In genomic region chr19:45391346-45391745, GRCh38 we compare ENCODE assay signal across 14 cellular contexts. TPM values are rescaled to one million over a fixed set of nuclear protein-coding genes. Genes with fewer than 3 reads are reported as not detected.
DNase-seq lines count a peak whose midpoint lies in the region; ATAC-seq and TF ChIP-seq lines count a peak whose summit lies in the region.
"Had no signal": no experiment of that assay in that cellular context is flagged by ENCODE, and none has a peak within 500 bp of the region (broad histone marks: within the 10 kb centered on the region; RNA-seq: fewer than 3 reads in every experiment).

No MANE protein-coding gene starts in this region.

- H3K27ac ChIP-seq in left lung: no peak overlapping the region
- H3K27ac ChIP-seq: uterus had no signal

- peaks cover 0 to 16% of the 10 kb centered on the region in 2 donors for H3K36me3 ChIP-seq in left lung
- H3K36me3 ChIP-seq: uterus had no signal

- no peaks in the 10 kb centered on the region for H3K9me3 Mint-ChIP-seq in natural killer cell
- H3K9me3 Mint-ChIP-seq: natural killer cell treated with Interleukin-12 subunit alpha and Interleukin-12 subunit beta and Interleukin-15 and Interleukin-18, amount 100 ng/mL, for 72 hours had no signal

- intact Hi-C loops in left lung (cut with DNase I): no loop called here
- intact Hi-C loops in natural killer cell (cut with micrococcal nuclease): no loop called here

- peaks cover 0 to 5% of the 10 kb centered on the region in 2 donors for H3K4me1 Mint-ChIP-seq in natural killer cell

- TF ChIP-seq CTCF in left lung (IDR thresholded peaks at IDR 0.05) (no peak), natural killer cell (IDR thresholded peaks at IDR 0.05) (no peak)

- H3K4me3 Mint-ChIP-seq in natural killer cell: no peak overlapping the region
- H3K4me3 Mint-ChIP-seq: natural killer cell treated with Interleukin-12 subunit alpha and Interleukin-12 subunit beta and Interleukin-15 and Interleukin-18, amount 100 ng/mL, for 72 hours had no signal

- H3K4me3 ChIP-seq in left lung: no peak overlapping the region
- H3K4me3 ChIP-seq: uterus had no signal

- H3K4me1 ChIP-seq in left lung: no peaks in the 10 kb centered on the region
- H3K4me1 ChIP-seq: uterus had no signal

- peaks cover 0 to 26% of the 10 kb centered on the region in 2 donors for H3K27me3 ChIP-seq in left lung

- H3K27ac Mint-ChIP-seq in natural killer cell: no peak overlapping the region
- H3K27ac Mint-ChIP-seq: natural killer cell treated with Interleukin-12 subunit alpha and Interleukin-12 subunit beta and Interleukin-15 and Interleukin-18, amount 100 ng/mL, for 72 hours had no signal

- peak; percentile 15 for ATAC-seq in left lung
- no peak for ATAC-seq in GM19455 (IDR thresholded peaks at IDR 0.05; ENCODE audit: unreplicated experiment)
- no peak for ATAC-seq in natural killer cell
- ATAC-seq: natural killer cell treated with Interleukin-12 subunit alpha and Interleukin-12 subunit beta and Interleukin-15 and Interleukin-18, amount 100 ng/mL, for 72 hours had no signal

- H3K27me3 Mint-ChIP-seq in natural killer cell (ENCODE audit: low read depth in 2 of 2): peaks cover 4 to 19% of the 10 kb centered on the region in 2 donors

- DNase-seq in NCI-H146 (lab: John Stamatoyannopoulos, UW) (peak; percentile 19), NCI-H146 treated with DMSO at 0.1 percent for 48 hours (lab: John Stamatoyannopoulos, UW; ENCODE audit: unreplicated experiment) (no peak), HuH-7 (ENCODE audit: low spot score) (peak; percentile 44), SK-N-DZ (ENCODE audit: low spot score) (peak; percentile 50), left lung (no peak), natural killer cell (no peak)
- DNase-seq in activated CD4-positive, alpha-beta T cell treated with anti-CD3 and anti-CD28 coated beads, Interleukin-2, amount 50 U/mL, for 4 hours: no peak
- DNase-seq: aorta, GF-D8, NCI-H1930, uterus had no signal

- no peaks in the 10 kb centered on the region for H3K36me3 Mint-ChIP-seq in natural killer cell
- H3K36me3 Mint-ChIP-seq: natural killer cell treated with Interleukin-12 subunit alpha and Interleukin-12 subunit beta and Interleukin-15 and Interleukin-18, amount 100 ng/mL, for 72 hours had no signal

- H3K9me3 ChIP-seq in left lung: no peaks in the 10 kb centered on the region
- H3K9me3 ChIP-seq: uterus had no signal

RNA-seq across cellular contexts. Expression of gene PPP1R13L, which starts 13.5 kb away (rescaled TPM):
- polyA plus RNA-seq in SK-N-DZ (2014; cell fraction: cytosol; rRNA removed): 1.1 and 2.6 TPM in 2 replicates
- polyA plus RNA-seq in SK-N-DZ (2014; cell fraction: nucleus; rRNA removed): 0.90 and 1.7 TPM in 2 replicates
- total RNA-seq in left lung: 10 to 100 TPM; 30.0 to 51.4 TPM
- 1 to 10 TPM; 5.6 to 7.4 (median 5.9) TPM for total RNA-seq in natural killer cell
- total RNA-seq: skeletal muscle tissue had no signal

RNA-seq across cellular contexts. Expression of gene POLR1G, which starts 15.1 kb away (rescaled TPM):
- polyA plus RNA-seq in SK-N-DZ (2014; cell fraction: cytosol; rRNA removed): 13.2 and 16.8 TPM in 2 replicates
- 4.0 and 7.9 TPM in 2 replicates for polyA plus RNA-seq in SK-N-DZ (2014; cell fraction: nucleus; rRNA removed)
- total RNA-seq in left lung: 1 to 10 TPM; 4.8 to 6.0 TPM
- total RNA-seq in natural killer cell: 1 to 10 TPM in 1 of 3 donors, under 1 TPM in 2; 0.28 to 1.4 (median 0.45) TPM

RNA-seq across cellular contexts. Expression of gene ERCC2, which starts 21.0 kb away (rescaled TPM):
- polyA plus RNA-seq in SK-N-DZ (2014; cell fraction: cytosol; rRNA removed): 12.8 and 18.6 TPM in 2 replicates
- 46.4 and 54.7 TPM in 2 replicates for polyA plus RNA-seq in SK-N-DZ (2014; cell fraction: nucleus; rRNA removed)
- total RNA-seq in left lung (10 to 100 TPM; 21.2 to 23.5 TPM), natural killer cell (10 to 100 TPM; 13.4 to 22.3 (median 14.9) TPM)

RNA-seq across cellular contexts. Expression of gene ERCC1, which starts 32.4 kb away (rescaled TPM):
- polyA plus RNA-seq in SK-N-DZ (2014; cell fraction: cytosol; rRNA removed): 85.0 and 101 TPM in 2 replicates
- 66.4 and 73.4 TPM in 2 replicates for polyA plus RNA-seq in SK-N-DZ (2014; cell fraction: nucleus; rRNA removed)
- total RNA-seq in left lung (10 to 100 TPM; 56.1 to 57.8 TPM), natural killer cell (10 to 100 TPM; 46.8 to 55.2 (median 48.2) TPM)

RNA-seq across cellular contexts. Expression of gene KLC3, which starts 50.8 kb away (rescaled TPM):
- 0.39 and 1.3 TPM in 2 replicates for polyA plus RNA-seq in SK-N-DZ (2014; cell fraction: cytosol; rRNA removed)
- polyA plus RNA-seq in SK-N-DZ (2014; cell fraction: nucleus; rRNA removed): 0.43 and 2.2 TPM in 2 replicates
- 1 to 10 TPM in 1 of 2 donors, under 1 TPM in 1; 0.73 to 1.9 TPM for total RNA-seq in left lung
- total RNA-seq in natural killer cell: not detected
- total RNA-seq: aorta; natural killer cell treated with Interleukin-12 subunit alpha and Interleukin-12 subunit beta and Interleukin-15 and Interleukin-18, amount 100 ng/mL, for 72 hours had no signal
- polyA plus RNA-seq: aorta had no signal

Comparison
In these comparisons a context has a peak if more than half of its experiments do, and no peak if none do; other contexts are left out.
1. DNase-seq: peak in NCI-H146 (single experiment), HuH-7 (single experiment) and SK-N-DZ (single experiment); none in NCI-H146 treated with DMSO at 0.1 percent for 48 hours (single experiment), left lung (0 of 2), natural killer cell (single experiment) and activated CD4-positive, alpha-beta T cell treated with anti-CD3 and anti-CD28 coated beads, Interleukin-2, amount 50 U/mL, for 4 hours (0 of 2).